In genomic region chr19:6730153-6730804, GRCh38 we compare ENCODE assay signal across 9 cellular contexts. TPM values are rescaled to one million over a fixed set of nuclear protein-coding genes. Genes with fewer than 3 reads are reported as not detected.
A peak's percentile ranks its signal among the peaks of the same experiment; 100 is the strongest.
DNase-seq lines count a peak whose midpoint lies in the region; ATAC-seq and TF ChIP-seq lines count a peak whose summit lies in the region.
"Had no signal": no experiment of that assay in that cellular context is flagged by ENCODE, and none has a peak within 500 bp of the region (broad histone marks: within the 10 kb centered on the region; RNA-seq: fewer than 3 reads in every experiment).

No MANE protein-coding gene starts in this region.

- H3K4me1 Mint-ChIP-seq in Calu3 (ENCODE audit: low read depth, unreplicated experiment), result peaks cover 13% of the 10 kb centered on the region

- H2AK5ac ChIP-seq in neuronal stem cell (ENCODE audit: low read depth, low read length), result no peak overlapping the region

- BruUV-seq in PC-3 (replicated peaks; lab: Mats Ljungman, UMichigan), result no TSS peak
- no TSS peak for BruUV-seq in Calu3 (replicated peaks; lab: Mats Ljungman, UMichigan)

- H3K9me3 ChIP-seq in PC-3 (ENCODE audit: low read length) (no peaks in the 10 kb centered on the region), neuronal stem cell (replicated peaks in 1 of 2; ENCODE audit: control insufficient read depth in 2 of 2, insufficient read depth in 1 of 2, low read depth in 1 of 2, low read length in 2 of 2) (peaks cover 0 to 4% of the 10 kb centered on the region in 2 donors)

- H2AFZ ChIP-seq in PC-3 (ENCODE audit: low read length) (no peak overlapping the region), neuronal stem cell (ENCODE audit: low read length) (no peak overlapping the region)

- H3K9me2 ChIP-seq in PC-3 (replicated peaks; ENCODE audit: low read length), result no peaks in the 10 kb centered on the region

- ATAC-seq in PC-3 (peak; percentile 38; the same call in 1 of the 2 replicates), HG03342 (IDR thresholded peaks at IDR 0.05; ENCODE audit: unreplicated experiment) (no peak)

- peak; percentile 77 for DNase-seq in CMK (ENCODE audit: low read depth)
- no peak for DNase-seq in PC-3
- peak in 7 of 10 donors; percentile 44 to 73 (median 58) for DNase-seq in dorsolateral prefrontal cortex
- DNase-seq in neuronal stem cell (ENCODE audit: low spot score), result no peak
- DNase-seq in DMS114 treated with DMSO at 0.1 percent for 48 hours (lab: John Stamatoyannopoulos, UW; ENCODE audit: unreplicated experiment), result no peak
- no peak for DNase-seq in Calu3
- no peak for DNase-seq in mesenteric fat pad (ENCODE audit: low spot score)
- DNase-seq: NCI-H2107 had no signal

- intact Hi-C loops in PC-3 (cut with micrococcal nuclease) (no loop called here), dorsolateral prefrontal cortex (cut with DNase I) (no loop called here), Calu3 (cut with micrococcal nuclease; ENCODE audit: unreplicated experiment) (loop anchor here (10.0 kb wide), 2 partner anchors 75 to 215 kb away; no protein-coding TSS in a partner anchor)

- no peak overlapping the region for H3K4me2 ChIP-seq in PC-3 (ENCODE audit: low read length)
- H3K4me2 ChIP-seq in neuronal stem cell (ENCODE audit: insufficient read depth, low read length, poor library complexity, severe bottlenecking), result no peak overlapping the region

- H3K9ac ChIP-seq in PC-3 (ENCODE audit: low read length), result no peak overlapping the region
- H3K9ac ChIP-seq in neuronal stem cell (ENCODE audit: low read depth, low read length, poor library complexity), result no peak overlapping the region

- peaks cover 21% of the 10 kb centered on the region for H3K36me3 Mint-ChIP-seq in Calu3 (ENCODE audit: insufficient read depth, unreplicated experiment)

- no peak overlapping the region for H3K27ac Mint-ChIP-seq in Calu3 (ENCODE audit: unreplicated experiment)

- H3K4ac ChIP-seq in neuronal stem cell (ENCODE audit: low read length), result no peak overlapping the region

- CTCF ChIA-PET in PC-3 (lab: Charles Lee) (no interaction called here), Calu3 (lab: Charles Lee) (no interaction called here)

- no peak overlapping the region for H2BK120ac ChIP-seq in neuronal stem cell (ENCODE audit: low read depth, low read length)

- H3K36me3 ChIP-seq in PC-3 (ENCODE audit: low read depth, low read length) (no peaks in the 10 kb centered on the region), neuronal stem cell (replicated peaks in 1 of 2; ENCODE audit: control insufficient read depth in 2 of 2, insufficient read depth in 2 of 2, low read length in 2 of 2) (peaks cover 0 to 11% of the 10 kb centered on the region in 2 donors)

- H3K9me3 Mint-ChIP-seq in Calu3 (ENCODE audit: low read depth, unreplicated experiment), result no peaks in the 10 kb centered on the region

- TF ChIP-seq CTCF in PC-3 (conservative IDR thresholded peaks at IDR 0.05; ENCODE audit: low read depth, low read length) (no peak), dorsolateral prefrontal cortex (IDR thresholded peaks at IDR 0.05 in 54 of 56, conservative IDR thresholded peaks at IDR 0.05 in 2 of 56; ENCODE audit: low read depth in 1 of 56, partially characterized antibody in 56 of 56) (no peak), Calu3 (IDR thresholded peaks at IDR 0.05; ENCODE audit: unreplicated experiment) (no peak)

- H3K27me3 ChIP-seq in PC-3 (ENCODE audit: low read length), result no peaks in the 10 kb centered on the region
- no peaks in the 10 kb centered on the region for H3K27me3 ChIP-seq in dorsolateral prefrontal cortex
- no peaks in the 10 kb centered on the region for H3K27me3 ChIP-seq in neuronal stem cell (ENCODE audit: control insufficient read depth in 3 of 3, insufficient read depth in 3 of 3, low read depth in 1 of 3, low read length in 3 of 3)

- WGBS in neuronal stem cell (ENCODE audit: extremely low coverage in 2 of 2, insufficient read length in 2 of 2, insufficient replicate concordance in 1 of 2), 2 donors, result no CpG with 5 or more reads among the region's 27 CpGs

- H3K4me1 ChIP-seq in PC-3 (ENCODE audit: insufficient read depth, low read length) (no peaks in the 10 kb centered on the region), neuronal stem cell (ENCODE audit: control insufficient read depth in 2 of 2, insufficient read depth in 1 of 2, low read depth in 1 of 2, low read length in 2 of 2) (no peaks in the 10 kb centered on the region)

- H4K20me1 ChIP-seq in PC-3 (ENCODE audit: low read length), result no peaks in the 10 kb centered on the region

- H4K91ac ChIP-seq in neuronal stem cell (ENCODE audit: low read depth, low read length, poor library complexity), result no peak overlapping the region

- no peak overlapping the region for H2BK15ac ChIP-seq in neuronal stem cell (ENCODE audit: low read length)

- H3K27ac ChIP-seq in PC-3 (ENCODE audit: low read length), result no peak overlapping the region
- peak overlapping the region in 3 of 59 donors; percentile 12 to 60 (median 17) for H3K27ac ChIP-seq in dorsolateral prefrontal cortex
- H3K27ac ChIP-seq in neuronal stem cell (replicated peaks; ENCODE audit: low read length), result no peak overlapping the region

- peak overlapping the region; percentile 55 for H3K23ac ChIP-seq in neuronal stem cell (ENCODE audit: low read depth, low read length, poor library complexity)

- no peak overlapping the region for H2BK5ac ChIP-seq in neuronal stem cell (ENCODE audit: low read length)

- POLR2A ChIA-PET in PC-3 (lab: Charles Lee; ENCODE audit: unreplicated experiment), result no interaction called here

- H3K4me3 Mint-ChIP-seq in Calu3 (ENCODE audit: low read depth, unreplicated experiment), result no peak overlapping the region

- H3K4me3 ChIP-seq in PC-3 (ENCODE audit: low read length) (no peak overlapping the region), dorsolateral prefrontal cortex (peak overlapping the region in 14 of 59 donors; percentile 8 to 34 (median 19)), neuronal stem cell (ENCODE audit: low read length in 2 of 2) (no peak overlapping the region)

- H3K18ac ChIP-seq in neuronal stem cell (ENCODE audit: low read length), result no peak overlapping the region

- H3K27me3 Mint-ChIP-seq in Calu3 (ENCODE audit: unreplicated experiment), result no peaks in the 10 kb centered on the region

- no peak overlapping the region for H2BK12ac ChIP-seq in neuronal stem cell (ENCODE audit: low read length)

- H3K79me2 ChIP-seq in PC-3 (ENCODE audit: low read length), result 0 out of 2 replicates have a peak, but pooled peaks cover 2% of the 10 kb centered on the region

- peaks cover 6% of the 10 kb centered on the region for H3K79me1 ChIP-seq in neuronal stem cell (ENCODE audit: low read depth, low read length)

- H3K14ac ChIP-seq in neuronal stem cell (ENCODE audit: low read length), result no peak overlapping the region

- no peaks in the 10 kb centered on the region for H3F3A ChIP-seq in PC-3 (ENCODE audit: low read length, unreplicated experiment)

- no peak overlapping the region for H4K8ac ChIP-seq in neuronal stem cell (ENCODE audit: low read depth, low read length)

RNA-seq across cellular contexts. Expression of gene GPR108, which starts 7.1 kb away (rescaled TPM):
- total RNA-seq in PC-3 (2014; rRNA removed), result 59.0 and 78.7 TPM in 2 replicates
- 10 to 100 TPM; 21.4 to 74.1 (median 47.4) TPM for total RNA-seq in dorsolateral prefrontal cortex
- polyA plus RNA-seq in neuronal stem cell (2013, experiment 1 of 2), result 54.3 TPM
- 53.1 TPM for polyA plus RNA-seq in neuronal stem cell (2013, experiment 2 of 2)
- total RNA-seq in Calu3 (2022), result 67.7 and 69.0 TPM in 2 replicates
- 55.4 TPM for total RNA-seq in mesenteric fat pad

RNA-seq across cellular contexts. Expression of gene TRIP10, which starts 9.2 kb away (rescaled TPM):
- total RNA-seq in PC-3 (2014; rRNA removed) (96.6 and 106 TPM in 2 replicates), dorsolateral prefrontal cortex (10 to 100 TPM in 97 of 120 experiments, 1 to 10 TPM in 23; 4.5 to 54.0 (median 14.5) TPM), Calu3 (2022) (86.0 and 95.8 TPM in 2 replicates), mesenteric fat pad (88.3 TPM)
- polyA plus RNA-seq in neuronal stem cell (2013, experiment 1 of 2), result 49.7 TPM
- polyA plus RNA-seq in neuronal stem cell (2013, experiment 2 of 2), result 50.0 TPM

RNA-seq across cellular contexts. Expression of gene C3, which starts 9.8 kb away (rescaled TPM):
- total RNA-seq in PC-3 (2014; rRNA removed) (13.3 and 16.9 TPM in 2 replicates), dorsolateral prefrontal cortex (100 to 1,000 TPM in 92 of 120 experiments, 10 to 100 TPM in 28; 34.1 to 573 (median 145) TPM), Calu3 (2022) (517 and 658 TPM in 2 replicates), mesenteric fat pad (1,009 TPM)
- 0.21 TPM for polyA plus RNA-seq in neuronal stem cell (2013, experiment 1 of 2)
- 0.64 TPM for polyA plus RNA-seq in neuronal stem cell (2013, experiment 2 of 2)

RNA-seq across cellular contexts. Expression of gene SH2D3A, which starts 37.0 kb away (rescaled TPM):
- 141 and 162 TPM in 2 replicates for total RNA-seq in PC-3 (2014; rRNA removed)
- total RNA-seq in dorsolateral prefrontal cortex, result 1 to 10 TPM in 1 of 120 experiments, under 1 TPM in 6, not detected in 113; 0.18 to 1.4 (median 0.38) TPM
- 0.18 TPM for polyA plus RNA-seq in neuronal stem cell (2013, experiment 1 of 2)
- 0.14 TPM for polyA plus RNA-seq in neuronal stem cell (2013, experiment 2 of 2)
- 62.0 and 64.0 TPM in 2 replicates for total RNA-seq in Calu3 (2022)
- 0.55 TPM for total RNA-seq in mesenteric fat pad

RNA-seq across cellular contexts. Expression of gene VAV1, which starts 42.2 kb away (rescaled TPM):
- total RNA-seq in PC-3 (2014; rRNA removed) (3.0 and 3.2 TPM in 2 replicates), dorsolateral prefrontal cortex (10 to 100 TPM in 7 of 120 experiments, 1 to 10 TPM in 113; 1.7 to 13.0 (median 5.0) TPM), Calu3 (2022) (0.28 and 0.37 TPM in 2 replicates), mesenteric fat pad (16.4 TPM)
- polyA plus RNA-seq in neuronal stem cell (2013, experiment 1 of 2), result 0.06 TPM
- polyA plus RNA-seq in neuronal stem cell (2013, experiment 2 of 2), result 0.04 TPM

Comparison
In these comparisons a context has a peak if more than half of its experiments do, and no peak if none do; other contexts are left out.
1. DNase-seq: peak in CMK (single experiment) and dorsolateral prefrontal cortex (7 of 10); none in PC-3 (single experiment), neuronal stem cell (single experiment), DMS114 treated with DMSO at 0.1 percent for 48 hours (single experiment), Calu3 (single experiment) and mesenteric fat pad (single experiment).